10 cellular contexts compared by ENCODE assay signal in the genomic region with DNA sequence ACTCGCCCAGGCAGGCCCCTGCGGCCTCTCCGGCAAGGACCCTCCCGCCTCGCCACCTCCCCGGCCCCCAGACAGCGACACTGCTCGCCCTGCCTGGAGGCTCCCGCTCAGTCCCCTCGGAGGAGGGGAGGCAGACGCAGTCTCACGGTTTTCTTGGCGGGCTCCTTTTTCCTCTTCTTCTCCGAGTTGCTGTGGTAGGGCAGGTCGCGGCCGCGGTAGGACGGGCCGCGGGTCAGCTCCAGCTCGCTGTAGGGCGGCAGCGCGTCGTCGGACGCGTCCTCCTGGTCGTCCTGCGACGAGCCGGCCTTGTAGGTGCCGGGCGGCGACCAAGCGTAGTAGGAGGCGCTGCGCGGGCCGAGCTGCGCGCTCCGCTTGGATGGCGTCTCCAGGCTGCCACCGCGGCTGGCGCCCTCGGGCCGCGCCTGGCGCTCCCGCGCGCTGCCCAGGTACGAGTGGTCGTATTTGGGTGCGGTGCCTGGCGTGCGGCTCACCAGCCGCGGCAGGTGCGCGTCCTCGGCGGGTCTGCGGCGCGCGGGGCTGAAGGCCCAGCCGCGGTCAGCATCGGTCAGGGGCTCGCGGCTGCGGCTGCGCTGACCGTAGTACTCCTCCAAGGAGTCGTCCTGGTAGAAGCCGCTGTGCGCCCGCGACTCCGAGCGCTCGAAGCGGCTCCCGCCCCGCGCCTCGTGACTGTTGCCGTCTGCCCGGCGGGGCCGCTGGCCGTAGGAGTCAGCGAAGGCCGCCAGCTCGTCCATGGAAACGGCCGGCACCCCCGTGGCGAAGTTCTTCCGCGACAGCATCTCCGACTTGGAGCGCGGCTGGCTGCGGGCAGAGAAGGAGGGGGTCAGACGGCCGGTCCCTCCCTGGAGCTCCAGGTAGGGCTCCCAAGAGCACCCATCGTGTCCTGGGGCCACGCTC. TPM values are rescaled to one million over a fixed set of nuclear protein-coding genes. Genes with fewer than 3 reads are reported as not detected.
DNase-seq lines count a peak whose midpoint lies in the region; FAIRE-seq and TF ChIP-seq lines count a peak whose summit lies in the region.
"Had no signal": no experiment of that assay in that cellular context is flagged by ENCODE, and none has a peak within 500 bp of the region (broad histone marks: within the 10 kb centered on the region; RNA-seq: fewer than 3 reads in every experiment).

No MANE protein-coding gene starts in this region.

- DNase-seq in H7 (peak; percentile 84), iPS-NIHi11 (ENCODE audit: low spot score) (peak; percentile 66), small intestine (peak; percentile 16), HEK293T (ENCODE audit: extremely low spot score) (no peak), NCI-H187 treated with DMSO at 0.1 percent for 48 hours (lab: John Stamatoyannopoulos, UW) (no peak), D721Med (ENCODE audit: insufficient read length, low spot score) (no peak), HK-2 (ENCODE audit: unreplicated experiment) (no peak)
- DNase-seq: NCI-H146, occipital lobe had no signal

- H3K27me3 ChIP-seq in H7 (ENCODE audit: control insufficient read depth, insufficient read depth, low read length) (peaks cover 46% of the 10 kb centered on the region), small intestine (ENCODE audit: control insufficient read depth in 2 of 2, insufficient read depth in 2 of 2, low read length in 2 of 2) (peaks cover 0 to 22% of the 10 kb centered on the region in 2 donors)

- POLR2A ChIA-PET in HEK293T (lab: Yijun Ruan, JAX): no interaction called here

- H3K27ac ChIP-seq in angular gyrus (ENCODE audit: low read depth, low read length) (peak overlapping the region; percentile 14), small intestine (ENCODE audit: low read depth in 1 of 2, low read length in 1 of 2) (no peak overlapping the region)

- no peak for FAIRE-seq in small intestine (lab: Jason Lieb, UNC)
- FAIRE-seq in D721Med (lab: Jason Lieb, UNC): no peak

- H3K9me3 ChIP-seq in small intestine (ENCODE audit: control insufficient read depth, low read depth): no peaks in the 10 kb centered on the region

- WGBS in small intestine, 3 donors: 7 to 10% (median 7%) methylated on average over 95 to 113 of the region's 113 CpGs

- TF ChIP-seq CTCF in D721Med (IDR thresholded peaks at IDR 0.05; ENCODE audit: insufficient read depth, missing control alignments): no peak

- H3K4me1 ChIP-seq in small intestine (ENCODE audit: control insufficient read depth in 2 of 2, insufficient read depth in 1 of 2, low read depth in 1 of 2, low read length in 1 of 2): no peaks in the 10 kb centered on the region

- H3K36me3 ChIP-seq in H7 (replicated peaks; ENCODE audit: control insufficient read depth, insufficient read depth, low read length): no peaks in the 10 kb centered on the region
- H3K36me3 ChIP-seq in small intestine (ENCODE audit: control insufficient read depth in 2 of 2, insufficient read depth in 2 of 2, low read length in 2 of 2): no peaks in the 10 kb centered on the region

- CTCF ChIA-PET in HEK293T (lab: Yijun Ruan, JAX): no interaction called here

- H3K4me3 ChIP-seq in H7 (ENCODE audit: insufficient read depth, low read depth, low read length) (peak overlapping the region; percentile 46), small intestine (ENCODE audit: low read depth in 1 of 2, low read length in 2 of 2) (peak overlapping the region in 1 of 2 donors; percentile 40)

TF ChIP-seq in HEK293T, 16 proteins besides CTCF, POLR2A, EP300 and RAD21:
- no peak for TF ChIP-seq FOXK2 (IDR thresholded peaks at IDR 0.05)
- TF ChIP-seq ARNT (IDR thresholded peaks at IDR 0.05): no peak
- TF ChIP-seq ELF4 (IDR thresholded peaks at IDR 0.05): no peak
- no peak for TF ChIP-seq FOXA1 (IDR thresholded peaks at IDR 0.05)
- TF ChIP-seq TARDBP (IDR thresholded peaks at IDR 0.05): no peak
- TF ChIP-seq, protein P1, sequence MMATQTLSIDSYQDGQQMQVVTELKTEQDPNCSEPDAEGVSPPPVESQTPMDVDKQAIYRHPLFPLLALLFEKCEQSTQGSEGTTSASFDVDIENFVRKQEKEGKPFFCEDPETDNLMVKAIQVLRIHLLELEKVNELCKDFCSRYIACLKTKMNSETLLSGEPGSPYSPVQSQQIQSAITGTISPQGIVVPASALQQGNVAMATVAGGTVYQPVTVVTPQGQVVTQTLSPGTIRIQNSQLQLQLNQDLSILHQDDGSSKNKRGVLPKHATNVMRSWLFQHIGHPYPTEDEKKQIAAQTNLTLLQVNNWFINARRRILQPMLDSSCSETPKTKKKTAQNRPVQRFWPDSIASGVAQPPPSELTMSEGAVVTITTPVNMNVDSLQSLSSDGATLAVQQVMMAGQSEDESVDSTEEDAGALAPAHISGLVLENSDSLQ (IDR thresholded peaks at IDR 0.05): no peak
- TF ChIP-seq LEF1 (IDR thresholded peaks at IDR 0.05; ENCODE audit: borderline replicate concordance): no peak
- TF ChIP-seq FOXM1 (IDR thresholded peaks at IDR 0.05; ENCODE audit: borderline replicate concordance): no peak
- TF ChIP-seq NFRKB (IDR thresholded peaks at IDR 0.05): no peak
- TF ChIP-seq SP1 (IDR thresholded peaks at IDR 0.05): no peak
- no peak for TF ChIP-seq SUZ12 (IDR thresholded peaks at IDR 0.05)
- no peak for TF ChIP-seq ZNF384 (IDR thresholded peaks at IDR 0.05)
- TF ChIP-seq HDGF (IDR thresholded peaks at IDR 0.05; ENCODE audit: borderline replicate concordance): no peak
TF ChIP-seq in HEK293T: peak in this region for 0.

RNA-seq across cellular contexts. Expression of a gene that starts 44.8 kb away (rescaled TPM):
- 30.7 and 39.4 TPM in 2 replicates for total RNA-seq in H7 (2014; rRNA removed; shearing (Covaris generic))
- 10 to 100 TPM in 1 of 3 donors, 1 to 10 TPM in 2; 9.0 to 12.5 (median 10.0) TPM for polyA plus RNA-seq in small intestine

RNA-seq across cellular contexts. Expression of a gene that starts 54.5 kb away (rescaled TPM):
- total RNA-seq in H7 (2014; rRNA removed; shearing (Covaris generic)): 0.11 and 0.21 TPM in 2 replicates
- polyA plus RNA-seq in small intestine: under 1 TPM in 1 of 3 donors, not detected in 2; 0.34 TPM

Comparison
In these comparisons a context has a peak if more than half of its experiments do, and no peak if none do; other contexts are left out.
1. DNase-seq: peak in H7 (single experiment), iPS-NIHi11 (single experiment) and small intestine (single experiment); none in HEK293T (single experiment), NCI-H187 treated with DMSO at 0.1 percent for 48 hours (single experiment), D721Med (single experiment) and HK-2 (single experiment).